Comparison of ENCODE assay signal across 10 cellular contexts in the genomic region with DNA sequence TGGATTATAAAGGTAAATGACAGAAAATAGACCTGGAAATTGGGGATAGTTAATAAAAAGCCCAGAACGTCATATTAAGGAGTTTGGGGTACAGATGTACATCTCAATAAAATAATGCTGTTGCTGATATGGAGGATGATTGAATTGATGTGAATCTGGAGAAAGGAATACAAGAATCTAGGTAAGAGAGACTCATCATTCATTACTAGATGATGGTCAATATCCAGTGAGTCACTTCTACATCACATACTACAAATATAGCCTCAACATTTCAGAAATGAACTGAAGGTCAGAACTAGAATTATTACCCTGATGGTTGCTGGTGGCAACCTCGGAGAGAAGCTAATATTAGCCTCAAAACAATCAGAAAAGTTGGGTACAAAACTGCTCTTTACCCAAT. TPM values are rescaled to one million over a fixed set of nuclear protein-coding genes. Genes with fewer than 3 reads are reported as not detected.
"Had no signal": no experiment of that assay in that cellular context is flagged by ENCODE, and none has a peak within 500 bp of the region (broad histone marks: within the 10 kb centered on the region; RNA-seq: fewer than 3 reads in every experiment).

No MANE protein-coding gene starts in this region.

- H3K4me3 ChIP-seq: GM23338 had no signal

- H3K27ac ChIP-seq: HL-60 had no signal

- FAIRE-seq: H1, H54, HepG2 had no signal

- H3K4me1 Mint-ChIP-seq: IgD-negative memory B cell had no signal

- H3K36me3 Mint-ChIP-seq: IgD-negative memory B cell had no signal

- DNase-seq: H9, HFFc6, KBM-7 had no signal

- H3K27ac Mint-ChIP-seq: GM23338, H9, HFFc6, IgD-negative memory B cell had no signal

- H3K4me2 ChIP-seq: GM23338 had no signal

- H3K9me3 Mint-ChIP-seq: IgD-negative memory B cell had no signal

- H3K4me3 Mint-ChIP-seq: GM23338, H9, HFFc6, IgD-negative memory B cell had no signal

- ATAC-seq: GM23338, HCT116, HepG2 had no signal

RNA-seq across cellular contexts. Expression of gene P3H2, which starts 37.6 kb away (rescaled TPM):
- total RNA-seq: HepG2 had no signal
- polyA plus RNA-seq: HepG2, IgD-negative memory B cell had no signal
